In genomic region chr22:44107341-44107740, GRCh38 we compare ENCODE assay signal across 21 cellular contexts.
A peak's percentile ranks its signal among the peaks of the same experiment; 100 is the strongest.
DNase-seq lines count a peak whose midpoint lies in the region; ATAC-seq and TF ChIP-seq lines count a peak whose summit lies in the region.
"Had no signal": no experiment of that assay in that cellular context is flagged by ENCODE, and none has a peak within 500 bp of the region (broad histone marks: within the 10 kb centered on the region; RNA-seq: fewer than 3 reads in every experiment).

No MANE protein-coding gene starts in this region.

- in situ Hi-C loops in KBM-7 (cut with MboI; ENCODE audit: low pct_unique_long_range_greater_than_20kb, low sequenced_read_pairs), result no loop called here

- H3K27me3 ChIP-seq in A673 (replicated peaks; ENCODE audit: insufficient read depth, low read depth, low read length, poor library complexity) (no peaks in the 10 kb centered on the region), WERI-Rb-1 (ENCODE audit: insufficient read depth, low read depth, severe bottlenecking) (no peaks in the 10 kb centered on the region)
- H3K27me3 ChIP-seq: SJCRH30 had no signal

- H3K9me3 ChIP-seq in A673 (ENCODE audit: low read depth, low read length, poor library complexity, severe bottlenecking) (no peaks in the 10 kb centered on the region), WERI-Rb-1 (ENCODE audit: severe bottlenecking) (no peaks in the 10 kb centered on the region)
- H3K9me3 ChIP-seq: SJCRH30, thoracic aorta had no signal

- H3K36me3 ChIP-seq in A673 (ENCODE audit: insufficient read depth, low read length, poor library complexity, severe bottlenecking) (no peaks in the 10 kb centered on the region), WERI-Rb-1 (no peaks in the 10 kb centered on the region)
- H3K36me3 ChIP-seq: SJCRH30, thoracic aorta had no signal

- no peak overlapping the region for H3K27ac ChIP-seq in A673 (ENCODE audit: low read depth, low read length, poor library complexity, severe bottlenecking)
- H3K27ac ChIP-seq in WERI-Rb-1, result peak overlapping the region; percentile 70
- H3K27ac ChIP-seq: SJCRH30, thoracic aorta, VCaP had no signal

- H3K4me3 ChIP-seq in A673 (ENCODE audit: low read depth, low read length, poor library complexity, severe bottlenecking), result no peak overlapping the region
- H3K4me3 ChIP-seq in WERI-Rb-1 (ENCODE audit: low read depth, low read length), result no peak overlapping the region
- H3K4me3 ChIP-seq: K562, SJCRH30, skin epidermis, thoracic aorta had no signal

- POLR2A ChIA-PET in A673 (lab: Charles Lee; ENCODE audit: low non-redundant PET), result no interaction called here

- no peak for TF ChIP-seq CTCF in A673 (conservative IDR thresholded peaks at IDR 0.05; ENCODE audit: low read depth, low read length)
- TF ChIP-seq CTCF in WERI-Rb-1 (IDR thresholded peaks at IDR 0.05; ENCODE audit: low read depth, low read length), result no peak

- intact Hi-C loops in A673 (cut with micrococcal nuclease; ENCODE audit: unreplicated experiment), result no loop called here

- DNase-seq in activated CD4-positive, CD25-positive, alpha-beta regulatory T cell (lab: John Stamatoyannopoulos, UW), result no peak
- DNase-seq in A673 (ENCODE audit: low spot score), result peak; percentile 71
- no peak for DNase-seq in WERI-Rb-1
- DNase-seq in iPS-NIHi11 (ENCODE audit: low spot score), result peak; percentile 74
- DNase-seq in NCI-H2171 (lab: John Stamatoyannopoulos, UW), result no peak
- no peak for DNase-seq in KBM-7
- DNase-seq in stimulated activated naive CD4-positive, alpha-beta T cell (lab: John Stamatoyannopoulos, UW), result no peak
- DNase-seq: 8988T; caudate nucleus; MV-4-11; naive thymus-derived CD8-positive, alpha-beta T cell; NCI-H2029; NCI-H510A treated with DMSO at 0.1 percent for 48 hours; SJCRH30; stimulated activated CD4-positive, alpha-beta T cell treated with anti-CD3 and anti-CD28 coated beads, Interleukin-4, amount 100 ng/mL, for 4 hours had no signal

- H3K4me1 ChIP-seq in A673 (ENCODE audit: insufficient read depth, low read length, poor library complexity, severe bottlenecking), result peaks cover 12% of the 10 kb centered on the region
- H3K4me1 ChIP-seq: SJCRH30 had no signal

- ATAC-seq in activated CD4-positive, CD25-positive, alpha-beta regulatory T cell treated with anti-CD3 and anti-CD28 coated beads, Interleukin-2, amount 50 U/mL, for 24 hours, result peak; percentile 84 to 89
- ATAC-seq: esophagus mucosa; K562; naive thymus-derived CD8-positive, alpha-beta T cell had no signal

- no TSS peak for BruUV-seq in A673 (replicated peaks; lab: Mats Ljungman, UMichigan)

- CTCF ChIA-PET in A673 (lab: Charles Lee), result no interaction called here

Comparison
In these comparisons a context has a peak if more than half of its experiments do, and no peak if none do; other contexts are left out.
1. DNase-seq: peak in A673 (single experiment) and iPS-NIHi11 (single experiment); none in activated CD4-positive, CD25-positive, alpha-beta regulatory T cell (0 of 4), WERI-Rb-1 (single experiment), NCI-H2171 (single experiment), KBM-7 (single experiment) and stimulated activated naive CD4-positive, alpha-beta T cell (0 of 6).